In genomic region chr3:39189648-39190269, GRCh38 we compare ENCODE assay signal across 1 cellular context.
A peak's percentile ranks its signal among the peaks of the same experiment; 100 is the strongest.
TF ChIP-seq lines count a peak whose summit lies in the region.

No MANE protein-coding gene starts in this region.

TF ChIP-seq in K562, 482 proteins besides CTCF, POLR2A, EP300 and RAD21 (continued from another document and continues in another):
- TF ChIP-seq PBX2 (CRISPR knock-in tag; IDR thresholded peaks at IDR 0.05; ENCODE audit: low read depth) = no peak
- TF ChIP-seq PBX2 (tag; conservative IDR thresholded peaks at IDR 0.05; ENCODE audit: low read depth) = peak; percentile 59; the same call in 1 of the 2 replicates
- no peak for TF ChIP-seq CUX1 (CRISPR knock-in tag; IDR thresholded peaks at IDR 0.05)
- peak; percentile 69 to 81 for TF ChIP-seq FOXK2 (conservative IDR thresholded peaks at IDR 0.05 in 1 of 2, IDR thresholded peaks at IDR 0.05 in 1 of 2; ENCODE audit: low read depth in 2 of 2)
- no peak for TF ChIP-seq KLF10 (CRISPR knock-in tag; IDR thresholded peaks at IDR 0.05)
- TF ChIP-seq CTCFL (IDR thresholded peaks at IDR 0.05; ENCODE audit: borderline replicate concordance, insufficient read depth, low read depth, low read length, poor library complexity, severe bottlenecking) = peak; percentile 51
- TF ChIP-seq ZMIZ1 (IDR thresholded peaks at IDR 0.05; ENCODE audit: low read depth in 2 of 2, low read length in 2 of 2) = peak in 1 of 2 experiments; percentile 45; a peak in 1 of 4 replicates
- TF ChIP-seq NR2C2 (CRISPR knock-in tag; IDR thresholded peaks at IDR 0.05) = 0 out of 2 replicates have a peak, but pooled peaks have one; percentile 22
- peak; percentile 85 for TF ChIP-seq NR2C2 (tag; IDR thresholded peaks at IDR 0.05)
- TF ChIP-seq SIN3A (IDR thresholded peaks at IDR 0.05; ENCODE audit: borderline replicate concordance in 2 of 2, control insufficient read depth in 1 of 2, low read depth in 2 of 2, low read length in 2 of 2) = no peak
- TF ChIP-seq ZNF511 (CRISPR knock-in tag; IDR thresholded peaks at IDR 0.05) = no peak
- TF ChIP-seq ZNF282 (CRISPR knock-in tag; IDR thresholded peaks at IDR 0.05) = no peak
- TF ChIP-seq FOXP1 (CRISPR knock-in tag; IDR thresholded peaks at IDR 0.05) = no peak
- peak; percentile 64 for TF ChIP-seq ARID2 (IDR thresholded peaks at IDR 0.05)
- no peak for TF ChIP-seq TOE1 (IDR thresholded peaks at IDR 0.05; ENCODE audit: borderline replicate concordance)
- peak; percentile 73; the same call in 1 of the 2 replicates for TF ChIP-seq TOE1 (CRISPR knock-in tag; IDR thresholded peaks at IDR 0.05; ENCODE audit: borderline replicate concordance, low read depth)
- TF ChIP-seq BHLHE40 (IDR thresholded peaks at IDR 0.05; ENCODE audit: low read length) = peak; percentile 51; the same call in 1 of the 2 replicates
- TF ChIP-seq MXI1 (IDR thresholded peaks at IDR 0.05; ENCODE audit: low read depth, low read length) = 0 out of 2 replicates have a peak, but pooled peaks have one; percentile 27
- TF ChIP-seq GTF2A2 (tag; IDR thresholded peaks at IDR 0.05) = no peak
- TF ChIP-seq PKNOX1 (IDR thresholded peaks at IDR 0.05) = peak; percentile 46; the same call in 1 of the 2 replicates
- TF ChIP-seq HMBOX1 (IDR thresholded peaks at IDR 0.05) = peak; percentile 90
- 0 out of 2 replicates have a peak, but pooled peaks have one; percentile 51 for TF ChIP-seq ZNF175 (CRISPR knock-in tag; IDR thresholded peaks at IDR 0.05; ENCODE audit: low read depth)
- TF ChIP-seq MAFK (IDR thresholded peaks at IDR 0.05; ENCODE audit: low read length) = peak; percentile 13; the same call in 1 of the 2 replicates
- 0 out of 2 replicates have a peak, but pooled peaks have one; percentile 14 for TF ChIP-seq EHMT2 (IDR thresholded peaks at IDR 0.05)
- TF ChIP-seq ETV5 (CRISPR knock-in tag; IDR thresholded peaks at IDR 0.05; ENCODE audit: low read depth) = 0 out of 2 replicates have a peak, but pooled peaks have one; percentile 37
- TF ChIP-seq ELF1 (tag; IDR thresholded peaks at IDR 0.05) = 0 out of 2 replicates have a peak, but pooled peaks have one; percentile 20
- peak; percentile 63; the same call in 1 of the 2 replicates for TF ChIP-seq ZNF395 (CRISPR knock-in tag; IDR thresholded peaks at IDR 0.05)
- TF ChIP-seq TEAD4 (IDR thresholded peaks at IDR 0.05; ENCODE audit: low read length) = peak; percentile 53; the same call in 1 of the 2 replicates
- no peak for TF ChIP-seq TEAD4 (CRISPR knock-in tag; IDR thresholded peaks at IDR 0.05; ENCODE audit: borderline replicate concordance)
- TF ChIP-seq YBX1 (IDR thresholded peaks at IDR 0.05) = no peak
- TF ChIP-seq CREM (IDR thresholded peaks at IDR 0.05; ENCODE audit: low read depth) = 0 out of 2 replicates have a peak, but pooled peaks have one; percentile 18
- TF ChIP-seq CCNT2 (IDR thresholded peaks at IDR 0.05; ENCODE audit: borderline replicate concordance, extremely low read depth, insufficient read length, low read depth, low read length) = no peak
- TF ChIP-seq JUND (IDR thresholded peaks at IDR 0.05; ENCODE audit: borderline replicate concordance, low read depth, low read length) = peak; percentile 71
- TF ChIP-seq JUND (tag; IDR thresholded peaks at IDR 0.05; ENCODE audit: borderline replicate concordance, low read depth, low read length) = no peak; the same call in 2 of the 3 replicates
- peak; percentile 56; the same call in 1 of the 2 replicates for TF ChIP-seq ZNF263 (CRISPR knock-in tag; IDR thresholded peaks at IDR 0.05; ENCODE audit: borderline replicate concordance)
- TF ChIP-seq ZNF717 (CRISPR knock-in tag; IDR thresholded peaks at IDR 0.05) = no peak
- TF ChIP-seq JUN (IDR thresholded peaks at IDR 0.05; ENCODE audit: borderline replicate concordance, low read depth, low read length) = peak; percentile 24; the same call in 1 of the 2 replicates
- no peak for TF ChIP-seq JUN (CRISPR knock-in tag; IDR thresholded peaks at IDR 0.05; ENCODE audit: borderline replicate concordance)
- TF ChIP-seq SP1 (CRISPR knock-in tag; IDR thresholded peaks at IDR 0.05) = peak; percentile 58; the same call in 1 of the 2 replicates
- no peak for TF ChIP-seq EWSR1 (IDR thresholded peaks at IDR 0.05; ENCODE audit: borderline replicate concordance, low read depth, partially characterized antibody)
- TF ChIP-seq RBFOX2 (IDR thresholded peaks at IDR 0.05; ENCODE audit: low read depth, low read length) = no peak
- 0 out of 2 replicates have a peak, but pooled peaks have one; percentile 23 for TF ChIP-seq E2F5 (CRISPR knock-in tag; IDR thresholded peaks at IDR 0.05)
- TF ChIP-seq FOXK1 (CRISPR knock-in tag; IDR thresholded peaks at IDR 0.05; ENCODE audit: borderline replicate concordance) = peak; percentile 61; the same call in 1 of the 2 replicates
- TF ChIP-seq XRCC5 (IDR thresholded peaks at IDR 0.05; ENCODE audit: low read depth, low read length) = 0 out of 2 replicates have a peak, but pooled peaks have one; percentile 66
